7 cellular contexts compared by ENCODE assay signal in genomic region chr1:41360074-41361027, GRCh38. TPM values are rescaled to one million over a fixed set of nuclear protein-coding genes. Genes with fewer than 3 reads are reported as not detected.
A peak's percentile ranks its signal among the peaks of the same experiment; 100 is the strongest.
DNase-seq lines count a peak whose midpoint lies in the region; ATAC-seq and TF ChIP-seq lines count a peak whose summit lies in the region.

No MANE protein-coding gene starts in this region.

- ATAC-seq in GM18520 (IDR thresholded peaks at IDR 0.05; ENCODE audit: unreplicated experiment) = no peak

- no peak overlapping the region for H3K14ac ChIP-seq in H9 (ENCODE audit: insufficient read depth, low read length)

- no peak overlapping the region for H2AK5ac ChIP-seq in H9 (ENCODE audit: insufficient read length, low read length)

- no peak overlapping the region for H3K56ac ChIP-seq in H9 (ENCODE audit: insufficient read length, low read depth, low read length)

- H2BK120ac ChIP-seq in H9 (ENCODE audit: low read depth, low read length, poor library complexity, severe bottlenecking) = no peak overlapping the region

- no peaks in the 10 kb centered on the region for H3K9me3 ChIP-seq in H9 (ENCODE audit: control insufficient read depth, low read depth, low read length)
- H3K9me3 ChIP-seq in OCI-LY7 (ENCODE audit: low read length) = no peaks in the 10 kb centered on the region
- peaks cover 0 to 3% (median 0%) of the 10 kb centered on the region in 4 donors for H3K9me3 ChIP-seq in esophagus muscularis mucosa
- no peaks in the 10 kb centered on the region for H3K9me3 ChIP-seq in prostate gland

- H4K91ac ChIP-seq in H9 (ENCODE audit: insufficient read length, low read depth, low read length) = no peak overlapping the region

- H4K8ac ChIP-seq in H9 (replicated peaks; ENCODE audit: insufficient read length, low read depth, low read length) = no peak overlapping the region

- no peak overlapping the region for H2BK12ac ChIP-seq in H9 (ENCODE audit: insufficient read length, low read depth, low read length)

- TF ChIP-seq CTCF in H9 (conservative IDR thresholded peaks at IDR 0.05) = no peak
- no peak for TF ChIP-seq CTCF in OCI-LY7 (conservative IDR thresholded peaks at IDR 0.05; ENCODE audit: low read length)
- no peak for TF ChIP-seq CTCF in esophagus muscularis mucosa (IDR thresholded peaks at IDR 0.05)
- TF ChIP-seq CTCF in prostate gland (IDR thresholded peaks at IDR 0.05) = no peak

- H3K4me3 ChIP-seq in OCI-LY7 (ENCODE audit: low read depth, low read length, poor library complexity, severe bottlenecking) (peak overlapping the region; percentile 65), esophagus muscularis mucosa (peak overlapping the region; percentile 65 to 87 (median 74)), prostate gland (peak overlapping the region in 1 of 2 donors; percentile 56)

- H3T11ph ChIP-seq in H9 (ENCODE audit: low read length) = no peak overlapping the region

- intact Hi-C loops in OCI-LY7 (cut with micrococcal nuclease; ENCODE audit: unreplicated experiment) = loop anchor here (10.0 kb wide), 1 partner anchor 54 kb away; no protein-coding TSS in a partner anchor
- intact Hi-C loops in esophagus muscularis mucosa (cut with DNase I) = no loop called here
- intact Hi-C loops in prostate gland (cut with DNase I) = loop anchor here (5.0 kb wide), 1 partner anchor 57 kb away; no protein-coding TSS in a partner anchor

- H4K20me1 ChIP-seq in H9 (ENCODE audit: control insufficient read depth, insufficient read depth, insufficient read length) (no peaks in the 10 kb centered on the region), OCI-LY7 (ENCODE audit: insufficient read depth, low read length) (no peaks in the 10 kb centered on the region)

- no peaks in the 10 kb centered on the region for H3K79me2 ChIP-seq in H9 (ENCODE audit: insufficient read depth, low read length)
- no peaks in the 10 kb centered on the region for H3K79me2 ChIP-seq in OCI-LY7 (ENCODE audit: insufficient read depth, low read depth, low read length)

- H2BK20ac ChIP-seq in H9 (ENCODE audit: low read depth, low read length, poor library complexity, severe bottlenecking) = no peak overlapping the region

- H3K27me3 Mint-ChIP-seq in H9 (ENCODE audit: low read depth) = peaks cover 67% of the 10 kb centered on the region

- 0 out of 7 replicates have a peak overlapping the region, but pooled peaks of 1 of the 3 experiments have one; percentile 45 for H3K27ac Mint-ChIP-seq in H9

- H2BK15ac ChIP-seq in H9 (ENCODE audit: low read depth, low read length) = no peak overlapping the region

- H3K27me3 ChIP-seq in H9 (ENCODE audit: insufficient read depth, low read length) = peaks cover 19% of the 10 kb centered on the region
- peaks cover 0 to 9% (median 2%) of the 10 kb centered on the region in 4 donors for H3K27me3 ChIP-seq in esophagus muscularis mucosa
- no peaks in the 10 kb centered on the region for H3K27me3 ChIP-seq in prostate gland (replicated peaks; ENCODE audit: insufficient read depth)

- H3K4me1 ChIP-seq in H9 (ENCODE audit: insufficient read depth, low read length) (no peaks in the 10 kb centered on the region; the same call in 1 of the 2 replicates), OCI-LY7 (ENCODE audit: insufficient read depth, low read length, poor library complexity, severe bottlenecking) (peaks cover 8% of the 10 kb centered on the region), esophagus muscularis mucosa (peaks cover 43 to 60% (median 52%) of the 10 kb centered on the region in 4 donors), prostate gland (replicated peaks) (peaks cover 9% of the 10 kb centered on the region)

- no peaks in the 10 kb centered on the region; a peak in 1 of 5 replicates for H3K9me3 Mint-ChIP-seq in H9

- no peak overlapping the region for H3K9ac ChIP-seq in H9 (ENCODE audit: extremely low read depth, insufficient read length, low read length)

- peak; percentile 86 for DNase-seq in H9
- no peak for DNase-seq in OCI-LY7 (ENCODE audit: low spot score)
- no peak for DNase-seq in esophagus muscularis mucosa (ENCODE audit: extremely low spot score)
- DNase-seq in prostate gland (ENCODE audit: low spot score) = no peak
- DNase-seq in NCI-H2081 (lab: John Stamatoyannopoulos, UW) = no peak
- DNase-seq in NCI-H1105 (lab: John Stamatoyannopoulos, UW) = no peak

- POLR2A ChIA-PET in OCI-LY7 (lab: Charles Lee) = interaction anchor here (1.3 kb wide), 1 partner anchor 20 kb away, joined by 3 read pairs; no protein-coding TSS in a partner anchor

- H3K4me3 Mint-ChIP-seq in H9 = peak overlapping the region; percentile 54 to 77

- H3K36me3 ChIP-seq in OCI-LY7 (ENCODE audit: insufficient read depth, low read length) (no peaks in the 10 kb centered on the region), esophagus muscularis mucosa (no peaks in the 10 kb centered on the region), prostate gland (no peaks in the 10 kb centered on the region)

- no peak for TF ChIP-seq POLR2A in esophagus muscularis mucosa (IDR thresholded peaks at IDR 0.05; ENCODE audit: low read depth)
- peak; percentile 33 for TF ChIP-seq POLR2A in prostate gland (IDR thresholded peaks at IDR 0.05)

- H3K4me2 ChIP-seq in H9 (ENCODE audit: insufficient read depth, insufficient read length, low read length) = peak overlapping the region; percentile 87
- peak overlapping the region; percentile 75 for H3K4me2 ChIP-seq in OCI-LY7 (ENCODE audit: low read length)

- no peaks in the 10 kb centered on the region for H3K9me2 ChIP-seq in OCI-LY7 (ENCODE audit: insufficient read depth, low read length)

- H3K27ac ChIP-seq in H9 (ENCODE audit: insufficient read length, low read depth, low read length) = no peak overlapping the region
- H3K27ac ChIP-seq in OCI-LY7 (ENCODE audit: low read depth, low read length, poor library complexity, severe bottlenecking) = no peak overlapping the region
- peak overlapping the region; percentile 28 to 74 (median 60) for H3K27ac ChIP-seq in esophagus muscularis mucosa (replicated peaks in 1 of 4)
- peak overlapping the region in 1 of 2 donors; percentile 70 for H3K27ac ChIP-seq in prostate gland

- no peak overlapping the region for H4K5ac ChIP-seq in H9 (ENCODE audit: insufficient read length, low read depth, low read length)

- H3K18ac ChIP-seq in H9 (ENCODE audit: insufficient read length, low read depth, low read length) = peak overlapping the region; percentile 12

- no peak overlapping the region for H2AFZ ChIP-seq in H9 (ENCODE audit: low read length)
- peak overlapping the region; percentile 21; the same call in 1 of the 2 replicates for H2AFZ ChIP-seq in OCI-LY7 (ENCODE audit: low read length)

- H3K23me2 ChIP-seq in H9 (ENCODE audit: insufficient read length, low read depth, low read length, poor library complexity, severe bottlenecking) = peaks cover 11% of the 10 kb centered on the region

- no peak overlapping the region for H2BK5ac ChIP-seq in H9 (ENCODE audit: insufficient read length, low read length)

- H3K36me3 Mint-ChIP-seq in H9 (ENCODE audit: insufficient read depth in 1 of 3, low read depth in 3 of 3) = no peaks in the 10 kb centered on the region

- no peak for TF ChIP-seq EP300 in esophagus muscularis mucosa (IDR thresholded peaks at IDR 0.05)

- peaks cover 27 to 50% of the 10 kb centered on the region in 2 experiments for H3K4me1 Mint-ChIP-seq in H9

- H3K23ac ChIP-seq in H9 (ENCODE audit: insufficient read length, low read depth, low read length) = no peak overlapping the region

- no peaks in the 10 kb centered on the region for H3K79me1 ChIP-seq in H9 (ENCODE audit: insufficient read depth, low read depth, low read length, poor library complexity, severe bottlenecking)

- no peak overlapping the region for H3K4ac ChIP-seq in H9 (ENCODE audit: low read depth, low read length)

- BruUV-seq in OCI-LY7 (replicated peaks; lab: Mats Ljungman, UMichigan) = no TSS peak

- CTCF ChIA-PET in OCI-LY7 (lab: Charles Lee; ENCODE audit: unreplicated experiment) = interaction anchor here (0.9 kb wide), 1 partner anchor 56 kb away, joined by 3 read pairs; no protein-coding TSS in a partner anchor

- no CpG with 5 or more reads among the region's 19 CpGs for WGBS in H9 (ENCODE audit: extremely low coverage, insufficient read length, low lambda C conversion rate)
- 62% methylated on average over 16 of the region's 19 CpGs for WGBS in esophagus muscularis mucosa
- WGBS in prostate gland = 47% methylated on average over 18 of the region's 19 CpGs

RNA-seq across cellular contexts. Expression of gene FOXO6, which starts 0.9 kb away (rescaled TPM):
- total RNA-seq in H9 (2021) = 0.83 and 0.99 TPM in 2 replicates
- total RNA-seq in OCI-LY7 (2014; rRNA removed; shearing (Covaris generic)) = not detected in 2 replicates
- total RNA-seq in OCI-LY7 (2022) = not detected in 2 replicates
- total RNA-seq in esophagus muscularis mucosa = 1 to 10 TPM in 1 of 4 donors, under 1 TPM in 3; 0.33 to 1.3 (median 0.53) TPM
- total RNA-seq in prostate gland = 1 to 10 TPM; 3.3 to 5.0 TPM

Comparison
In these comparisons a context has a peak if more than half of its experiments do, and no peak if none do; other contexts are left out.
1. H3K27ac ChIP-seq: peak in esophagus muscularis mucosa (4 of 4); none in H9 (single experiment) and OCI-LY7 (single experiment).